11 cellular contexts compared by ENCODE assay signal in the genomic region with DNA sequence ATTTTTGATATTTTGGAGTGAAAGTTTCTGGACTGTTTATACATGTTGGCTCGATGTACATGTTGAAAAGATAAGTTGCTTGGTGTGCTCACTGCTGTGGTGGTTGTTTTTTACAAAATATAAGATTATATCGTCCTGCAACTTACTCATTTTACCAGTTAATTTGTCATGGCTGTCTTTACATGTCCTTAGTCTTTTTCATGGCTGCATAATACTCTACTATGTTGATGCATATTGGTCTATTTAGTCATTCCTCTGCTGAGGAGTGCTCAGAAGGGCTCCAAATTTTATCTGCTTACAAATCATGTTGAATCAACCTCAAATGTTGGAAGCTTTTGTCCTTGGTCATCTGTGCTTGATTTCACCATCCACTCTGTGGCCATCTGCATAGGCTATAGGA.
"Had no signal": no experiment of that assay in that cellular context is flagged by ENCODE, and none has a peak within 500 bp of the region (broad histone marks: within the 10 kb centered on the region; RNA-seq: fewer than 3 reads in every experiment).

No MANE protein-coding gene starts in this region.

- FAIRE-seq: H1, H54, HTR-8/SVneo had no signal

- H3K27ac Mint-ChIP-seq: GM23338, H9, HFFc6 had no signal

- H3K27ac ChIP-seq: HL-60, KMS-11 had no signal

- H3K4me3 ChIP-seq: GM23338 had no signal

- H3K4me1 Mint-ChIP-seq: GM23338, H9 had no signal

- H3K9me3 Mint-ChIP-seq: GM23338, HFFc6 had no signal

- H3K9ac ChIP-seq: KMS-11 had no signal

- H3K4me2 ChIP-seq: GM23338, KMS-11 had no signal

- ATAC-seq: GM23338 had no signal

- H2AFZ ChIP-seq: GM23338 had no signal

- H3K4me3 Mint-ChIP-seq: GM23338, H9, HFFc6 had no signal

- DNase-seq: H9, HCEC 1CT, HFFc6, IMR-90, KBM-7 had no signal
